In the genomic region with DNA sequence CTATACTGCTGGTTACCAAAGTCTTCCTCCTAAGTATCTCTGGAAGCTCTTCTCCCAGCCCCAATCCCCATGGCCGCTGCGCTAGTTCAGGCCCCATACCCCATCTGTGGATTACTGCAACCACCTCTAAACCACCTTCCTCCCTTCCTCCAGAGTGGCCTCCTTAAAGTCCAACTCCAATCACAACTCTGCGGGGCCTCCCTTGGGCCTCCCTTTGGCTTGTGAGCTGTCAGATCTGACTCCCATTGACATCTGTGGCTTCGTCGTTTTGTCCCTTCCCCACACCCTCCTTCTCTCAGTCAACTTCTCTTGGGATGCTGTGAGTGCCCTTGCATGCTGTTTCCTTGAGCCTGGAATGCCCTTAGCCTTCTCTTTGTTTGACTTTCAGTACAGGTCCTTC, we compare ENCODE assay signal across 18 cellular contexts. TPM values are rescaled to one million over a fixed set of nuclear protein-coding genes. Genes with fewer than 3 reads are reported as not detected.
DNase-seq lines count a peak whose midpoint lies in the region; ATAC-seq and TF ChIP-seq lines count a peak whose summit lies in the region.
"Had no signal": no experiment of that assay in that cellular context is flagged by ENCODE, and none has a peak within 500 bp of the region (broad histone marks: within the 10 kb centered on the region; RNA-seq: fewer than 3 reads in every experiment).

No MANE protein-coding gene starts in this region.

- DNase-seq in PC-3 (no peak), chondrocyte (ENCODE audit: low spot score) (no peak), mesenteric fat pad (ENCODE audit: low spot score) (peak; percentile 62), epidermal melanocyte (ENCODE audit: insufficient read length, low spot score) (no peak)
- no peak for DNase-seq in activated effector memory CD4-positive, alpha-beta T cell treated with anti-CD3 and anti-CD28 coated beads, Interleukin-2, amount 50 U/mL, for 16 hours
- DNase-seq in stimulated activated naive CD4-positive, alpha-beta T cell (lab: John Stamatoyannopoulos, UW), result no peak
- DNase-seq: AML-193, DMS79 treated with DMSO at 0.1 percent for 48 hours, NCI-H1048, NCI-H1436 treated with DMSO at 0.1 percent for 48 hours, NCI-H2029, NCI-H345, NCI-H526, Peyer's patch, Right ventricle myocardium superior had no signal

- TF ChIP-seq CTCF in PC-3 (conservative IDR thresholded peaks at IDR 0.05; ENCODE audit: low read depth, low read length) (no peak), chondrocyte (IDR thresholded peaks at IDR 0.05) (no peak)

- H3K9me3 Mint-ChIP-seq in chondrocyte (ENCODE audit: low read depth), result no peaks in the 10 kb centered on the region

- ATAC-seq in PC-3 (no peak), HG02571 (IDR thresholded peaks at IDR 0.05; ENCODE audit: unreplicated experiment) (no peak)

- H3K36me3 Mint-ChIP-seq in chondrocyte (ENCODE audit: low read depth), result no peaks in the 10 kb centered on the region
- H3K36me3 Mint-ChIP-seq: CD14-positive monocyte had no signal

- no peak overlapping the region for H2AFZ ChIP-seq in PC-3 (ENCODE audit: low read length)

- H3K4me1 Mint-ChIP-seq in chondrocyte (ENCODE audit: low read depth), result peaks cover 62% of the 10 kb centered on the region

- no peaks in the 10 kb centered on the region for H3K9me3 ChIP-seq in PC-3 (ENCODE audit: low read length)
- H3K9me3 ChIP-seq: Peyer's patch had no signal

- no peaks in the 10 kb centered on the region for H3K27me3 ChIP-seq in PC-3 (ENCODE audit: low read length)
- H3K27me3 ChIP-seq: Peyer's patch had no signal

- CTCF ChIA-PET in PC-3 (lab: Charles Lee), result no interaction called here

- no peaks in the 10 kb centered on the region for H3K9me2 ChIP-seq in PC-3 (replicated peaks; ENCODE audit: low read length)

- H3K79me2 ChIP-seq in PC-3 (ENCODE audit: low read length), result no peaks in the 10 kb centered on the region

- peak overlapping the region; percentile 43 for H3K9ac ChIP-seq in PC-3 (ENCODE audit: low read length)

- no peaks in the 10 kb centered on the region for H3K36me3 ChIP-seq in PC-3 (ENCODE audit: low read depth, low read length)
- H3K36me3 ChIP-seq: Peyer's patch had no signal

- BruUV-seq in PC-3 (replicated peaks; lab: Mats Ljungman, UMichigan), result no TSS peak

- POLR2A ChIA-PET in PC-3 (lab: Charles Lee; ENCODE audit: unreplicated experiment), result interaction anchor here (0.6 kb wide), 1 partner anchor 9 kb away, joined by 3 read pairs; the partner anchor contains the start of gene HRH1

- H3K27ac ChIP-seq in PC-3 (ENCODE audit: low read length), result peak overlapping the region; percentile 90
- H3K27ac ChIP-seq: HL-60, Peyer's patch had no signal

- no peaks in the 10 kb centered on the region for H3F3A ChIP-seq in PC-3 (ENCODE audit: low read length, unreplicated experiment)

- H3K4me3 ChIP-seq in PC-3 (ENCODE audit: low read length), result no peak overlapping the region
- H3K4me3 ChIP-seq: Peyer's patch had no signal

- no peaks in the 10 kb centered on the region for H4K20me1 ChIP-seq in PC-3 (ENCODE audit: low read length)

- peak overlapping the region; percentile 88 for H3K27ac Mint-ChIP-seq in chondrocyte (ENCODE audit: unreplicated experiment)
- H3K27ac Mint-ChIP-seq: CD14-positive monocyte had no signal

- peaks cover 43% of the 10 kb centered on the region for H3K4me1 ChIP-seq in PC-3 (ENCODE audit: insufficient read depth, low read length)

- H3K27me3 Mint-ChIP-seq in chondrocyte (ENCODE audit: low read depth), result no peaks in the 10 kb centered on the region

- peak overlapping the region; percentile 60 for H3K4me2 ChIP-seq in PC-3 (ENCODE audit: low read length)

- no peak overlapping the region for H3K4me3 Mint-ChIP-seq in chondrocyte (ENCODE audit: unreplicated experiment)
- H3K4me3 Mint-ChIP-seq: CD14-positive monocyte had no signal

- intact Hi-C loops in PC-3 (cut with micrococcal nuclease), result loop anchor here (5.0 kb wide), 1 partner anchor 142 kb away; no protein-coding TSS in a partner anchor

RNA-seq across cellular contexts. Expression of gene HRH1, which starts 9.3 kb away (rescaled TPM):
- total RNA-seq in PC-3 (2014; rRNA removed), result 5.9 and 7.5 TPM in 2 replicates
- 30.1 to 32.0 TPM (median 30.8 TPM) in 3 replicates for total RNA-seq in chondrocyte
- 3.8 TPM for total RNA-seq in mesenteric fat pad
